19 cellular contexts compared by ENCODE assay signal in the genomic region with DNA sequence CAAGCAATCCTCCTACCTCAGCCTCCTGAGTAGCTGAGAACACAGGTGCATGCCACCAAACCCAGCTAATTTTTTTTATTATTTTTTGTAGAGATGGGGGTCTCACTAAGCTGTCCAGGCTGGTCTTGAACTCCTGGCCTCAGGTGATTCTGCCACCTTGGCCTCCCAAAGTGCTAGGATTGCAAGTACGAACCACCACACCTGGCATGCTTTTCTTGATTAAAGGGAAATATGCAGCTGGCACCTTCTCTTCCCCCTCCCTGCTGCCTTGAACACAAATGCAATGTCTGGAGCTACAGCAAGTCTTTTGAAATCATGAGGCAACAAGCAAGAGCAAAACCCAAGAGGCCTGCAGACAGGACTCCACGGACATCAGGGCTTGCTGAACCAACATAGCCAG. TPM values are rescaled to one million over a fixed set of nuclear protein-coding genes. Genes with fewer than 3 reads are reported as not detected.
DNase-seq lines count a peak whose midpoint lies in the region; ATAC-seq, FAIRE-seq and TF ChIP-seq lines count a peak whose summit lies in the region.
"Had no signal": no experiment of that assay in that cellular context is flagged by ENCODE, and none has a peak within 500 bp of the region (broad histone marks: within the 10 kb centered on the region; RNA-seq: fewer than 3 reads in every experiment).

No MANE protein-coding gene starts in this region.

- H3K4me2 ChIP-seq in K562 (ENCODE audit: insufficient read depth, low read length) (no peak overlapping the region), hepatocyte (no peak overlapping the region)

- intact Hi-C loops in K562 (cut with micrococcal nuclease) (no loop called here), colonic mucosa (cut with DNase I) (no loop called here)

- H3K9ac ChIP-seq in K562 (ENCODE audit: insufficient read depth in 1 of 2, low read depth in 2 of 2, low read length in 2 of 2) (no peak overlapping the region), colonic mucosa (ENCODE audit: low read depth in 2 of 2, low read length in 2 of 2) (no peak overlapping the region)

- H3K79me2 ChIP-seq in K562 (ENCODE audit: control insufficient read depth, insufficient read depth, low read length) (no peaks in the 10 kb centered on the region), hepatocyte (no peaks in the 10 kb centered on the region)

- H4K20me1 ChIP-seq in K562 (replicated peaks; ENCODE audit: control insufficient read depth, insufficient read depth, low read length) (no peaks in the 10 kb centered on the region), hepatocyte (ENCODE audit: insufficient read depth, poor library complexity, severe bottlenecking) (no peaks in the 10 kb centered on the region)

- FAIRE-seq in K562 (lab: Jason Lieb, UNC) = no peak
- FAIRE-seq: GM12878 had no signal

- no peak overlapping the region for H2AFZ ChIP-seq in K562 (ENCODE audit: low read depth, low read length)
- H2AFZ ChIP-seq in hepatocyte = no peak overlapping the region

- no peak for TF ChIP-seq RAD21 in K562 (CRISPR knock-in tag; conservative IDR thresholded peaks at IDR 0.05 in 1 of 2, IDR thresholded peaks at IDR 0.05 in 1 of 2)

- BruUV-seq in K562 (replicated peaks; lab: Mats Ljungman, UMichigan) = no TSS peak

- no peaks in the 10 kb centered on the region for H3K9me1 ChIP-seq in K562 (ENCODE audit: control insufficient read depth, insufficient read depth, low read length)

- ATAC-seq in K562 = no peak
- no peak for ATAC-seq in HG03045 (IDR thresholded peaks at IDR 0.05; ENCODE audit: unreplicated experiment)
- ATAC-seq: GM12878, HCT116 had no signal

- H3K36me3 ChIP-seq in K562 (ENCODE audit: control insufficient read depth, insufficient read depth, low read length) (no peaks in the 10 kb centered on the region), colonic mucosa (no peaks in the 10 kb centered on the region), hepatocyte (replicated peaks; ENCODE audit: insufficient read depth, low read depth) (no peaks in the 10 kb centered on the region)
- H3K36me3 ChIP-seq: BE2C had no signal

- no peak overlapping the region for H3K4me3 ChIP-seq in K562
- no peak overlapping the region for H3K4me3 ChIP-seq in colonic mucosa
- H3K4me3 ChIP-seq in hepatocyte = no peak overlapping the region
- H3K4me3 ChIP-seq: GM12878 had no signal

- CTCF ChIA-PET in K562 (lab: Yijun Ruan, JAX; ENCODE audit: low intra/inter-chr PET ratio) = no interaction called here

- no peak for TF ChIP-seq CTCF in K562 (IDR thresholded peaks at IDR 0.05 in 2 of 3, conservative IDR thresholded peaks at IDR 0.05 in 1 of 3; ENCODE audit: insufficient read depth in 2 of 3, low read depth in 1 of 3, low read length in 3 of 3)
- TF ChIP-seq CTCF in colonic mucosa (IDR thresholded peaks at IDR 0.05) = no peak
- no peak for TF ChIP-seq CTCF in hepatocyte (IDR thresholded peaks at IDR 0.05; ENCODE audit: poor library complexity)

- H3K27ac ChIP-seq in K562 (ENCODE audit: extremely low read depth, low read depth, low read length) (no peak overlapping the region), colonic mucosa (no peak overlapping the region), hepatocyte (peak overlapping the region; percentile 16)

- H3K9me3 ChIP-seq in K562 (replicated peaks; ENCODE audit: control insufficient read depth, insufficient read depth, low read depth, low read length) (no peaks in the 10 kb centered on the region), colonic mucosa (no peaks in the 10 kb centered on the region), hepatocyte (ENCODE audit: low read depth) (no peaks in the 10 kb centered on the region)
- H3K9me3 ChIP-seq: BE2C had no signal

- peaks cover 0 to 7% of the 10 kb centered on the region in 2 experiments; a peak in 2 of 5 replicates for H3K4me1 ChIP-seq in K562 (replicated peaks in 1 of 2; ENCODE audit: control insufficient read depth in 2 of 2, insufficient read depth in 2 of 2, low read length in 2 of 2)
- no peaks in the 10 kb centered on the region for H3K4me1 ChIP-seq in colonic mucosa
- peaks cover 11% of the 10 kb centered on the region for H3K4me1 ChIP-seq in hepatocyte (ENCODE audit: insufficient read depth)
- H3K4me1 ChIP-seq: BE2C had no signal

- no peaks in the 10 kb centered on the region for H3K9me2 ChIP-seq in hepatocyte (replicated peaks; ENCODE audit: insufficient read depth)

- in situ Hi-C loops in K562 (cut with MboI) = no loop called here

- POLR2A ChIA-PET in K562 (lab: Yijun Ruan, JAX) = interaction anchor here (0.7 to 1.3 kb wide), 2 partner anchors 13 to 15 kb away, joined by 3 read pairs; no protein-coding TSS in a partner anchor

- 0% methylated on average over 2 of the region's 2 CpGs for WGBS in K562 (ENCODE audit: insufficient coverage, low coverage, missing lambda C conversion rate)
- WGBS in hepatocyte (ENCODE audit: low lambda C conversion rate, missing lambda C conversion rate) = 76% methylated on average over 2 of the region's 2 CpGs

- DNase-seq in K562 (ENCODE audit: extremely low read depth in 1 of 4, low spot score in 3 of 4) (no peak), colonic mucosa (peak; percentile 11), hepatocyte (ENCODE audit: low spot score) (no peak), NCI-H524 (lab: John Stamatoyannopoulos, UW) (no peak)
- no peak for DNase-seq in stimulated activated CD4-positive, alpha-beta T cell treated with anti-CD3 and anti-CD28 coated beads, Interleukin-2, amount 100 ng/mL, for 48 hours
- DNase-seq: BE2C; C1 segment of cervical spinal cord; CD4-positive, CD25-positive, alpha-beta regulatory T cell; CD8-positive, alpha-beta memory T cell; COR-L47; DMS 273 treated with DMSO at 0.1 percent for 48 hours; DMS53; DND-41; EL; GOT3; H7 had no signal

- peaks cover 9 to 39% of the 10 kb centered on the region in 2 experiments; a peak in 4 of 5 replicates for H3K27me3 ChIP-seq in K562 (ENCODE audit: control insufficient read depth in 2 of 2, insufficient read depth in 2 of 2, low read length in 2 of 2)
- H3K27me3 ChIP-seq in colonic mucosa = no peaks in the 10 kb centered on the region
- H3K27me3 ChIP-seq in hepatocyte = no peaks in the 10 kb centered on the region
- H3K27me3 ChIP-seq: BE2C had no signal

- TF ChIP-seq EP300 in K562 (IDR thresholded peaks at IDR 0.05; ENCODE audit: low read length) = no peak

- no peak for TF ChIP-seq POLR2A in K562 (conservative IDR thresholded peaks at IDR 0.05)

TF ChIP-seq in K562, 482 proteins besides CTCF, POLR2A, EP300 and RAD21:
- TF ChIP-seq NR4A1 (CRISPR knock-in tag; IDR thresholded peaks at IDR 0.05) (no peak), NR4A1 (tag; IDR thresholded peaks at IDR 0.05) (no peak), RBM25 (IDR thresholded peaks at IDR 0.05; ENCODE audit: low read depth, low read length, severe bottlenecking) (peak; percentile 67)
TF ChIP-seq in K562: peak in this region for 1.

RNA-seq across cellular contexts. Expression of a gene that starts 26.8 kb away (rescaled TPM):
- total RNA-seq in K562 (2011; cell fraction: chromatin; rRNA removed; ENCODE audit: low replicate concordance) = 1.2 and 1.6 TPM in 2 replicates
- total RNA-seq in K562 (2011; cell fraction: nucleolus; rRNA removed) = 2.5 and 3.7 TPM in 2 replicates
- total RNA-seq in K562 (2011; cell fraction: nucleoplasm; rRNA removed) = 1.1 and 2.7 TPM in 2 replicates
- total RNA-seq in K562 (2014; rRNA removed) (2.0 and 3.2 TPM in 2 replicates), K562 (2014; rRNA removed; fragmentation: Illumina TruSeq; extraction: Trizol) (0.10 and 0.22 TPM in 2 replicates), K562 (2015; rRNA removed; fragmentation: Illumina TruSeq; extraction: Trizol) (0.62 and 0.79 TPM in 2 replicates), K562 (2021) (1.7 and 2.8 TPM in 2 replicates), colonic mucosa (10 to 100 TPM; 38.5 to 60.8 TPM), hepatocyte (107 and 109 TPM in 2 replicates)
- polyA plus RNA-seq in K562 (2011; rRNA removed) (0.47 and 1.5 TPM in 2 replicates), K562 (2014; fragmentation: Illumina TruSeq; extraction: Trizol) (0.97 and 2.2 TPM in 2 replicates), K562 (2014; fragmentation: Nextera tagmentation; extraction: Ambion mirVana) (under 1 TPM in 1 of 2 experiments, not detected in 1; 0.04 TPM), K562 (2014; rRNA removed) (1.6 and 2.2 TPM in 2 replicates), hepatocyte (113 and 122 TPM in 2 replicates)
- 1.5 and 2.1 TPM in 2 replicates for polyA plus RNA-seq in K562 (2011; cell fraction: cytosol; rRNA removed)
- polyA plus RNA-seq in K562 (2011; cell fraction: nucleus; rRNA removed) = 2.0 TPM in 2 replicates
- polyA plus RNA-seq in K562 (2012) = 1.5 and 2.9 TPM in 2 replicates
- polyA minus RNA-seq in K562 (2011; rRNA and poly(A)+ RNA removed) = 0.32 and 0.57 TPM in 2 replicates
- polyA minus RNA-seq in K562 (2011; cell fraction: cytosol; rRNA and poly(A)+ RNA removed) = 1.4 and 2.1 TPM in 2 replicates
- polyA minus RNA-seq in K562 (2011; cell fraction: nucleus; rRNA and poly(A)+ RNA removed) = 1.4 and 1.6 TPM in 2 replicates

Comparison
In these comparisons a context has a peak if more than half of its experiments do, and no peak if none do; other contexts are left out.
1. RNA of a gene that starts 26.8 kb away (total RNA-seq): 107 to 109 TPM in hepatocyte and 38.5 to 60.8 TPM in colonic mucosa; 0.10 to 3.7 TPM in K562; every median in the first group is over 4 times any median in the second.